Comparison of ENCODE assay signal across 2 cellular contexts in the genomic region with DNA sequence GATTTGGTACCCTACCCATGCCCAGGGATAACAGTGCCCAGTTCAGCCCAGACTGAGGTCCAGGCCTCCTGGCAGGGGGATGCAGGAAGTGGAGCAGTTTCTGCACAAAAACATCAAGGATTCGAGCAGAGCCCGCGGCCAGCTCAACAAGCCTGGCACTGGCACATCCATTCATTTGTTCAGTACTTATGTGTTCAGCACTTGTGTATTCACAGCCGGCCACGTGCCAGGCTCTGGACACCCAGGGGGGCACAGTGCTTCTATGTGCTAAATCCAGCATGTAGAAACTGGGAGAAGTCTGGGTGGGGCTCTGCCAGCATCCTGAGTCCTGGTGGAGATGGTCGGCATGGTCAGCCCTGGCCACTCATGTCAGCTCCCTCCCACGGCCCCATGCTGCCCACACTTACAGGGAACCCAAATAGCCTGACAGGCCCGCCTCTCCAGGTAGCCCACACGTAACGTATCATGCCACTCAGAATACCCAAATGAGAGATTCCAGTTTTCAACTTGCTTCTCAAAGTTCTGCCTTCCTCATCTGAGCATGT.
TF ChIP-seq lines count a peak whose summit lies in the region.

No MANE protein-coding gene starts in this region.

TF ChIP-seq in HCT116, 20 proteins besides CTCF, POLR2A, EP300 and RAD21:
- TF ChIP-seq SP1 (IDR thresholded peaks at IDR 0.05; ENCODE audit: low read depth) (no peak), FOSL1 (IDR thresholded peaks at IDR 0.05; ENCODE audit: low read depth) (no peak), CEBPB (IDR thresholded peaks at IDR 0.05; ENCODE audit: low read depth) (no peak)

TF ChIP-seq in IMR-90, 13 proteins besides CTCF, POLR2A, EP300 and RAD21:
- TF ChIP-seq MAFK (IDR thresholded peaks at IDR 0.05; ENCODE audit: low read depth, low read length): no peak
- no peak for TF ChIP-seq CHD1 (IDR thresholded peaks at IDR 0.05; ENCODE audit: low read depth, low read length)
- TF ChIP-seq, protein P1, sequence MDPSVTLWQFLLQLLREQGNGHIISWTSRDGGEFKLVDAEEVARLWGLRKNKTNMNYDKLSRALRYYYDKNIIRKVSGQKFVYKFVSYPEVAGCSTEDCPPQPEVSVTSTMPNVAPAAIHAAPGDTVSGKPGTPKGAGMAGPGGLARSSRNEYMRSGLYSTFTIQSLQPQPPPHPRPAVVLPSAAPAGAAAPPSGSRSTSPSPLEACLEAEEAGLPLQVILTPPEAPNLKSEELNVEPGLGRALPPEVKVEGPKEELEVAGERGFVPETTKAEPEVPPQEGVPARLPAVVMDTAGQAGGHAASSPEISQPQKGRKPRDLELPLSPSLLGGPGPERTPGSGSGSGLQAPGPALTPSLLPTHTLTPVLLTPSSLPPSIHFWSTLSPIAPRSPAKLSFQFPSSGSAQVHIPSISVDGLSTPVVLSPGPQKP (IDR thresholded peaks at IDR 0.05; ENCODE audit: borderline replicate concordance, low read depth, low read length): no peak
- TF ChIP-seq BHLHE40 (IDR thresholded peaks at IDR 0.05; ENCODE audit: low read depth, low read length): no peak
- no peak for TF ChIP-seq CEBPB (IDR thresholded peaks at IDR 0.05; ENCODE audit: low read depth, low read length)
- no peak for TF ChIP-seq MXI1 (IDR thresholded peaks at IDR 0.05; ENCODE audit: borderline replicate concordance, low read depth, low read length)
- TF ChIP-seq FOS (IDR thresholded peaks at IDR 0.05; ENCODE audit: low read depth, low read length): no peak
- no peak for TF ChIP-seq MAZ (IDR thresholded peaks at IDR 0.05; ENCODE audit: borderline replicate concordance, low read depth, low read length)
- no peak for TF ChIP-seq NFE2L2 (IDR thresholded peaks at IDR 0.05; ENCODE audit: low read depth, low read length)
- TF ChIP-seq RFX5 (IDR thresholded peaks at IDR 0.05; ENCODE audit: low read depth, low read length): no peak
- no peak for TF ChIP-seq RCOR1 (IDR thresholded peaks at IDR 0.05; ENCODE audit: insufficient replicate concordance, low read length)
- no peak for TF ChIP-seq SMC3 (IDR thresholded peaks at IDR 0.05; ENCODE audit: low read depth, low read length)
- TF ChIP-seq, protein P2, sequence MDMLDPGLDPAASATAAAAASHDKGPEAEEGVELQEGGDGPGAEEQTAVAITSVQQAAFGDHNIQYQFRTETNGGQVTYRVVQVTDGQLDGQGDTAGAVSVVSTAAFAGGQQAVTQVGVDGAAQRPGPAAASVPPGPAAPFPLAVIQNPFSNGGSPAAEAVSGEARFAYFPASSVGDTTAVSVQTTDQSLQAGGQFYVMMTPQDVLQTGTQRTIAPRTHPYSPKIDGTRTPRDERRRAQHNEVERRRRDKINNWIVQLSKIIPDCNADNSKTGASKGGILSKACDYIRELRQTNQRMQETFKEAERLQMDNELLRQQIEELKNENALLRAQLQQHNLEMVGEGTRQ (IDR thresholded peaks at IDR 0.05; ENCODE audit: low read depth, low read length): no peak
